Comparison of ENCODE assay signal across 8 cellular contexts in the genomic region with DNA sequence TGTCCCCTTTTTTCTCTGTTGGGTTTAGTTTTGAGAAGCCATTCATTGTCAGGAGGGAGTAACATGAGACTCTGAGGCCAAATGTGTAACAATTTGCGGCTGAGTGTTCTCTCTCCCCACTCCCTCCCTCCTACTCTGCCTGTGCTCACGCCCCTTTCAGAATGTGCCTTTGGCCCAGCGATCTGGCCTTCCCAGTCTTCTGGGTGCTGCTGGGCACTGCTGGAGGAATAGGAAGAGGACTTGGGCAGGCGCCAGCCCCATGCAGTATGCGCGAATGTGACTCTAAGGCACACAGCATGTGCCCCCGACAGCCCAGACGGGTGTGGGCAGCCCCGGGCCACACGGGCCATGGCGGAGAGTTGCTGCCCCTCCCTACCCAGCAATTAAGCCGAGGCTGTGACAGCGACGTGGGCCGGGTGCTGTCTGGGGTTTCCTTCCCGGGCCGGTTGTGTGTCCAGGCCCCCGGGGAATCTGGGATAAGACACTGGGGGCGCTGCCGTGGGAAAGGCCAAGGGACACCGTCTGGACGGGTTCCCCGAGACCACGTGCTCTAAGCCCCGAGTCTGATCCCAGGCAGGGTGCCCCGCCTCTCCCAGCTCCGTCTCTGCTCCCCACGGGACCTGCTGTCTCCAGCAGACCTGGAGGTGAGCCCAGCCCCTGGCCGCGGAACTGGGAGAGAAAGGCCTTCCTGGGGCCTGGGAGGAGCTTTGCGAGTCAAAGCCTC.
A peak's percentile ranks its signal among the peaks of the same experiment; 100 is the strongest.
DNase-seq lines count a peak whose midpoint lies in the region; ATAC-seq lines count a peak whose summit lies in the region.

No MANE protein-coding gene starts in this region.

- DNase-seq in NCI-H524 (lab: John Stamatoyannopoulos, UW) (peak; percentile 24 to 53), mucosa of gallbladder (ENCODE audit: low spot score) (peak; percentile 12)
- no peak for DNase-seq in CD8-positive, alpha-beta memory T cell
- no peak for DNase-seq in central memory CD4-positive, alpha-beta T cell

- H3K4me3 ChIP-seq in CD8-positive, alpha-beta memory T cell (ENCODE audit: low read length): no peak overlapping the region

- ATAC-seq in GM18909 (IDR thresholded peaks at IDR 0.05; ENCODE audit: poor library complexity, unreplicated experiment): peak; percentile 14
- ATAC-seq in esophagus mucosa: peak; percentile 66
- ATAC-seq in GM18502 (IDR thresholded peaks at IDR 0.05; ENCODE audit: poor library complexity, unreplicated experiment): no peak
- ATAC-seq in HG02852 (IDR thresholded peaks at IDR 0.05; ENCODE audit: unreplicated experiment): no peak

- peaks cover 0 to 14% (median 5%) of the 10 kb centered on the region in 5 donors for H3K9me3 Mint-ChIP-seq in CD8-positive, alpha-beta memory T cell

- H3K27me3 ChIP-seq in CD8-positive, alpha-beta memory T cell (ENCODE audit: insufficient read depth, low read length, poor library complexity, severe bottlenecking): no peaks in the 10 kb centered on the region

- H3K4me3 Mint-ChIP-seq in CD8-positive, alpha-beta memory T cell: no peak overlapping the region

- no peaks in the 10 kb centered on the region for H3K36me3 ChIP-seq in CD8-positive, alpha-beta memory T cell (ENCODE audit: insufficient read depth, low read length)

- H3K27ac ChIP-seq in CD8-positive, alpha-beta memory T cell (ENCODE audit: low read depth, low read length): no peak overlapping the region

- H3K4me1 ChIP-seq in CD8-positive, alpha-beta memory T cell (ENCODE audit: insufficient read depth, low read length): no peaks in the 10 kb centered on the region

- CTCF ChIA-PET in CD8-positive, alpha-beta memory T cell (lab: Charles Lee): no interaction called here

- no peaks in the 10 kb centered on the region for H3K9me3 ChIP-seq in CD8-positive, alpha-beta memory T cell (ENCODE audit: low read length)

- POLR2A ChIA-PET in CD8-positive, alpha-beta memory T cell (lab: Charles Lee): no interaction called here

- H3K27ac Mint-ChIP-seq in CD8-positive, alpha-beta memory T cell: no peak overlapping the region

- H3K4me1 Mint-ChIP-seq in CD8-positive, alpha-beta memory T cell: no peaks in the 10 kb centered on the region

- peaks cover 0 to 13% of the 10 kb centered on the region in 2 donors for H3K27me3 Mint-ChIP-seq in CD8-positive, alpha-beta memory T cell

- no peaks in the 10 kb centered on the region for H3K36me3 Mint-ChIP-seq in CD8-positive, alpha-beta memory T cell

Comparison
In these comparisons a context has a peak if more than half of its experiments do, and no peak if none do; other contexts are left out.
1. ATAC-seq: peak in GM18909 (single experiment) and esophagus mucosa (single experiment); none in GM18502 (single experiment) and HG02852 (single experiment).
2. DNase-seq: peak in NCI-H524 (2 of 2) and mucosa of gallbladder (single experiment); none in CD8-positive, alpha-beta memory T cell (0 of 5) and central memory CD4-positive, alpha-beta T cell (single experiment).